In the genomic region with DNA sequence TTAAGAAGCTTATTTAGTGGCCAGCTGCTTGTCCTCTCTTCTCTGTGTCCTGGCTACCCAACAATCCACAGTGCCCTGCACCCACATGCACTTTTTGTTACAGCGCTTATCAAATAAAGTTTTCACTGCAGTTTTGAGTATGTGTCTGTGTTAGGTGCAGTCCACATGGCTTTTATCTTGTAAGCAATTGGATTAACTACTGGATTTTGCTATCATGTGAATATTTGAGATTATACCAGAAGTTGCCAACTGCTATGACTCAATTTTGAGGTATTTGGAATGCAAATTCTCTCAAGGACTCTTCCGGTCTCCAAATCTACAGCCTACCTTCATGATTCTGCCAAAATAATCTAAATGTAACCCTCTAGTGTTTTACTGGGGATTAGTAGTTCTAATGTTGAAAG, we compare ENCODE assay signal across 16 cellular contexts.
DNase-seq lines count a peak whose midpoint lies in the region; TF ChIP-seq lines count a peak whose summit lies in the region.
"Had no signal": no experiment of that assay in that cellular context is flagged by ENCODE, and none has a peak within 500 bp of the region (broad histone marks: within the 10 kb centered on the region; RNA-seq: fewer than 3 reads in every experiment).

No MANE protein-coding gene starts in this region.

- H3K36me3 ChIP-seq in A673 (ENCODE audit: insufficient read depth, low read length, poor library complexity, severe bottlenecking), result no peaks in the 10 kb centered on the region
- no peaks in the 10 kb centered on the region for H3K36me3 ChIP-seq in GM23248 (ENCODE audit: low read depth)
- H3K36me3 ChIP-seq in esophagus muscularis mucosa, result no peaks in the 10 kb centered on the region
- H3K36me3 ChIP-seq: SJSA1 had no signal

- H3K4me3 ChIP-seq in A673 (ENCODE audit: low read depth, low read length, poor library complexity, severe bottlenecking), result no peak overlapping the region
- no peak overlapping the region for H3K4me3 ChIP-seq in GM23248
- H3K4me3 ChIP-seq in esophagus muscularis mucosa, result no peak overlapping the region
- H3K4me3 ChIP-seq: A549, SJSA1 had no signal

- no peak for TF ChIP-seq EP300 in esophagus muscularis mucosa (IDR thresholded peaks at IDR 0.05)

- no peaks in the 10 kb centered on the region for H3K9me3 ChIP-seq in A673 (ENCODE audit: low read depth, low read length, poor library complexity, severe bottlenecking)
- no peaks in the 10 kb centered on the region for H3K9me3 ChIP-seq in GM23248 (ENCODE audit: low read depth)
- peaks cover 0 to 4% (median 0%) of the 10 kb centered on the region in 4 donors for H3K9me3 ChIP-seq in esophagus muscularis mucosa
- H3K9me3 ChIP-seq: A549, SJSA1 had no signal

- no peaks in the 10 kb centered on the region for H3K27me3 Mint-ChIP-seq in progenitor cell of endocrine pancreas
- H3K27me3 Mint-ChIP-seq: B cell; CD4-positive, alpha-beta T cell had no signal

- H3K4me1 ChIP-seq in A673 (ENCODE audit: insufficient read depth, low read length, poor library complexity, severe bottlenecking) (no peaks in the 10 kb centered on the region), GM23248 (ENCODE audit: insufficient read depth) (peaks cover 8% of the 10 kb centered on the region; the same call in 1 of the 2 replicates), esophagus muscularis mucosa (no peaks in the 10 kb centered on the region)
- H3K4me1 ChIP-seq: A549 had no signal

- CTCF ChIA-PET in A673 (lab: Charles Lee), result interaction anchor here (0.6 kb wide), 1 partner anchor 55 kb away, joined by 3 read pairs; no protein-coding TSS in a partner anchor

- 54 to 57% methylated on average over 2 of the region's 2 CpGs for WGBS in GM23248 (ENCODE audit: low coverage in 1 of 2, low lambda C conversion rate in 2 of 2, missing lambda C conversion rate in 2 of 2), 2 experiments
- WGBS in esophagus muscularis mucosa, result 88% methylated on average over 2 of the region's 2 CpGs

- H3K27me3 ChIP-seq in A673 (replicated peaks; ENCODE audit: insufficient read depth, low read depth, low read length, poor library complexity) (no peaks in the 10 kb centered on the region), GM23248 (replicated peaks; ENCODE audit: insufficient read depth) (no peaks in the 10 kb centered on the region), esophagus muscularis mucosa (no peaks in the 10 kb centered on the region)
- H3K27me3 ChIP-seq: SJSA1 had no signal

- H3K36me3 Mint-ChIP-seq in progenitor cell of endocrine pancreas (ENCODE audit: insufficient read depth), result no peaks in the 10 kb centered on the region

- H3K27ac Mint-ChIP-seq in progenitor cell of endocrine pancreas, result no peak overlapping the region
- H3K27ac Mint-ChIP-seq: B cell; CD4-positive, alpha-beta T cell had no signal

- no peaks in the 10 kb centered on the region for H4K20me1 ChIP-seq in GM23248 (ENCODE audit: insufficient read depth)

- H3K27ac ChIP-seq in A673 (ENCODE audit: low read depth, low read length, poor library complexity, severe bottlenecking) (no peak overlapping the region), GM23248 (no peak overlapping the region), esophagus muscularis mucosa (replicated peaks in 1 of 4) (no peak overlapping the region)
- H3K27ac ChIP-seq: A549, SJSA1 had no signal

- H3K4me1 Mint-ChIP-seq in progenitor cell of endocrine pancreas (ENCODE audit: low read depth), result peaks cover 7% of the 10 kb centered on the region
- H3K4me1 Mint-ChIP-seq: B cell had no signal

- in situ Hi-C loops in GM23248 (cut with MboI), result no loop called here

- intact Hi-C loops in A673 (cut with micrococcal nuclease; ENCODE audit: unreplicated experiment) (no loop called here), esophagus muscularis mucosa (cut with DNase I) (no loop called here)

- H3K4me3 Mint-ChIP-seq in progenitor cell of endocrine pancreas (ENCODE audit: low read depth), result no peak overlapping the region
- H3K4me3 Mint-ChIP-seq: B cell; CD4-positive, alpha-beta T cell had no signal

- POLR2A ChIA-PET in A673 (lab: Charles Lee; ENCODE audit: low non-redundant PET), result no interaction called here

- DNase-seq in A673 (ENCODE audit: low spot score), result peak; percentile 31
- DNase-seq in GM23248, result peak; percentile 31
- peak; percentile 71 for DNase-seq in NCI-H226
- peak; percentile 38 for DNase-seq in fibroblast of peridontal ligament (ENCODE audit: extremely low read depth)
- DNase-seq in NCI-H345 (lab: John Stamatoyannopoulos, UW), result no peak
- DNase-seq in progenitor cell of endocrine pancreas (ENCODE audit: low spot score, unreplicated experiment), result no peak
- DNase-seq in NCI-H2107 treated with DMSO at 0.1 percent for 48 hours (lab: John Stamatoyannopoulos, UW; ENCODE audit: unreplicated experiment), result no peak
- DNase-seq in esophagus muscularis mucosa (ENCODE audit: extremely low spot score), result no peak
- DNase-seq: CD4-positive, alpha-beta T cell; DMS79; GF-D8; NCI-H1092; NCI-H510A had no signal

- H2AFZ ChIP-seq in GM23248, result no peak overlapping the region

- no peak for TF ChIP-seq POLR2A in esophagus muscularis mucosa (IDR thresholded peaks at IDR 0.05; ENCODE audit: low read depth)

- no peaks in the 10 kb centered on the region for H3K9me3 Mint-ChIP-seq in progenitor cell of endocrine pancreas (ENCODE audit: low read depth)

- H3K4me2 ChIP-seq in GM23248 (ENCODE audit: unreplicated experiment), result no peak overlapping the region
- H3K4me2 ChIP-seq: A549 had no signal

- no peaks in the 10 kb centered on the region for H3K79me2 ChIP-seq in GM23248 (ENCODE audit: insufficient read depth)

- H3K9ac ChIP-seq in GM23248, result no peak overlapping the region

- BruUV-seq in A673 (replicated peaks; lab: Mats Ljungman, UMichigan), result no TSS peak

- TF ChIP-seq CTCF in A673 (conservative IDR thresholded peaks at IDR 0.05; ENCODE audit: low read depth, low read length) (no peak), progenitor cell of endocrine pancreas (IDR thresholded peaks at IDR 0.05; ENCODE audit: unreplicated experiment) (no peak), esophagus muscularis mucosa (IDR thresholded peaks at IDR 0.05) (no peak)

- no peaks in the 10 kb centered on the region for H3K9me2 ChIP-seq in GM23248 (ENCODE audit: insufficient read depth)

- 0 out of 2 replicates have a peak, but pooled peaks cover 3% of the 10 kb centered on the region for H3F3A ChIP-seq in GM23248 (ENCODE audit: insufficient read depth)

Comparison
In these comparisons a context has a peak if more than half of its experiments do, and no peak if none do; other contexts are left out.
1. DNase-seq: peak in A673 (single experiment), GM23248 (single experiment), NCI-H226 (single experiment) and fibroblast of peridontal ligament (single experiment); none in NCI-H345 (single experiment), progenitor cell of endocrine pancreas (single experiment), NCI-H2107 treated with DMSO at 0.1 percent for 48 hours (single experiment) and esophagus muscularis mucosa (single experiment).